ENCODE assay signal across 16 cellular contexts in the genomic region with DNA sequence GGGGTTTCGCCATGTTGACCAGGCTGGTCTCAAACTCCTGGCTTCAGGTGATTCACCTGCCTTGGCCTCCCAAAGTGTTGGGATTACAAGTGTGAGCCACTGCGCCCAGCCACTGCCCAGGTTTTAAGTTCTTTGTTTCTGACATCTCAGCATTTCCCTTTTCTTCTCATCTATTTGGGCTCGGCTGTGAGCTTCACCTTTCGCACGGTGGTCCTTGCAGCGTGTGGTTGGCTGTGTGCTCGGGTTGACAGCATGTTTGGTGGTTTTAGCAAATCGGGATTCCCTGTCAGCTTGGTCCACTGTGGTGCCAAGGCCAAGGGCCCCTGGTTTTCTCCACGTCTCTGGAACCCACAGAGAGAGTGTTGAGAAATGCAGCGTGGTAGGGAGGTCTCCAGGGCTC.
DNase-seq lines count a peak whose midpoint lies in the region; ATAC-seq and TF ChIP-seq lines count a peak whose summit lies in the region.
"Had no signal": no experiment of that assay in that cellular context is flagged by ENCODE, and none has a peak within 500 bp of the region (broad histone marks: within the 10 kb centered on the region; RNA-seq: fewer than 3 reads in every experiment).

No MANE protein-coding gene starts in this region.

- peaks cover 25 to 27% of the 10 kb centered on the region in 2 experiments for H3K9me3 Mint-ChIP-seq in H9

- peaks cover 6% of the 10 kb centered on the region for H3K9me3 ChIP-seq in H9 (ENCODE audit: control insufficient read depth, low read depth, low read length)
- peaks cover 0 to 8% (median 5%) of the 10 kb centered on the region in 4 donors for H3K9me3 ChIP-seq in sigmoid colon

- H3K23ac ChIP-seq in H9 (ENCODE audit: insufficient read length, low read depth, low read length): no peak overlapping the region

- no peaks in the 10 kb centered on the region for H3K36me3 ChIP-seq in sigmoid colon

- H3K27ac Mint-ChIP-seq in H9: no peak overlapping the region

- H3K4me3 ChIP-seq in sigmoid colon: no peak overlapping the region

- in situ Hi-C loops in KBM-7 (cut with MboI; ENCODE audit: low pct_unique_long_range_greater_than_20kb, low sequenced_read_pairs): no loop called here

- no peak for TF ChIP-seq EP300 in sigmoid colon (IDR thresholded peaks at IDR 0.05)

- no peak overlapping the region for H3T11ph ChIP-seq in H9 (ENCODE audit: low read length)

- no peak for TF ChIP-seq POLR2A in sigmoid colon (IDR thresholded peaks at IDR 0.05)

- no peak overlapping the region for H2AFZ ChIP-seq in H9 (ENCODE audit: low read length)

- no peak overlapping the region for H3K56ac ChIP-seq in H9 (ENCODE audit: insufficient read length, low read depth, low read length)

- H3K4ac ChIP-seq in H9 (ENCODE audit: low read depth, low read length): no peak overlapping the region

- no peaks in the 10 kb centered on the region for H3K79me2 ChIP-seq in H9 (ENCODE audit: insufficient read depth, low read length)

- H2BK120ac ChIP-seq in H9 (ENCODE audit: low read depth, low read length, poor library complexity, severe bottlenecking): no peak overlapping the region

- H2BK5ac ChIP-seq in H9 (ENCODE audit: insufficient read length, low read length): no peak overlapping the region

- H3K27ac ChIP-seq in H9 (ENCODE audit: insufficient read length, low read depth, low read length): no peak overlapping the region
- no peak overlapping the region for H3K27ac ChIP-seq in sigmoid colon

- no peak overlapping the region for H4K5ac ChIP-seq in H9 (ENCODE audit: insufficient read length, low read depth, low read length)

- WGBS in H9 (ENCODE audit: extremely low coverage, insufficient read length, low lambda C conversion rate): no CpG with 5 or more reads among the region's 10 CpGs
- 78 to 90% methylated on average over 10 of the region's 10 CpGs for WGBS in sigmoid colon, 2 donors

- no peak overlapping the region for H2AK5ac ChIP-seq in H9 (ENCODE audit: insufficient read length, low read length)

- no peak overlapping the region for H2BK20ac ChIP-seq in H9 (ENCODE audit: low read depth, low read length, poor library complexity, severe bottlenecking)

- no peak for ATAC-seq in HG02981 (IDR thresholded peaks at IDR 0.05; ENCODE audit: unreplicated experiment)

- no peaks in the 10 kb centered on the region for H4K20me1 ChIP-seq in H9 (ENCODE audit: control insufficient read depth, insufficient read depth, insufficient read length)

- H3K4me1 Mint-ChIP-seq in H9: no peaks in the 10 kb centered on the region

- no peak overlapping the region for H2BK15ac ChIP-seq in H9 (ENCODE audit: low read depth, low read length)

- no peak overlapping the region for H4K91ac ChIP-seq in H9 (ENCODE audit: insufficient read length, low read depth, low read length)

- H3K79me1 ChIP-seq in H9 (ENCODE audit: insufficient read depth, low read depth, low read length, poor library complexity, severe bottlenecking): no peaks in the 10 kb centered on the region

- peaks cover 88% of the 10 kb centered on the region for H3K27me3 Mint-ChIP-seq in H9 (ENCODE audit: low read depth)
- H3K27me3 Mint-ChIP-seq: CD4-positive, alpha-beta T cell had no signal

- H3K23me2 ChIP-seq in H9 (ENCODE audit: insufficient read length, low read depth, low read length, poor library complexity, severe bottlenecking): no peaks in the 10 kb centered on the region

- H3K14ac ChIP-seq in H9 (ENCODE audit: insufficient read depth, low read length): no peak overlapping the region

- no peak overlapping the region for H3K18ac ChIP-seq in H9 (ENCODE audit: insufficient read length, low read depth, low read length)

- intact Hi-C loops in sigmoid colon (cut with DNase I): no loop called here

- no peak overlapping the region for H4K8ac ChIP-seq in H9 (replicated peaks; ENCODE audit: insufficient read length, low read depth, low read length)

- H3K9ac ChIP-seq in H9 (ENCODE audit: extremely low read depth, insufficient read length, low read length): no peak overlapping the region

- no peaks in the 10 kb centered on the region for H3K4me1 ChIP-seq in H9 (ENCODE audit: insufficient read depth, low read length)
- no peaks in the 10 kb centered on the region for H3K4me1 ChIP-seq in sigmoid colon

- H3K4me3 Mint-ChIP-seq in H9: no peak overlapping the region
- H3K4me3 Mint-ChIP-seq: CD4-positive, alpha-beta T cell had no signal

- H3K4me2 ChIP-seq in H9 (ENCODE audit: insufficient read depth, insufficient read length, low read length): no peak overlapping the region

- TF ChIP-seq CTCF in H9 (conservative IDR thresholded peaks at IDR 0.05): no peak
- no peak for TF ChIP-seq CTCF in sigmoid colon (IDR thresholded peaks at IDR 0.05)

- H2BK12ac ChIP-seq in H9 (ENCODE audit: insufficient read length, low read depth, low read length): no peak overlapping the region

- H3K27me3 ChIP-seq in H9 (ENCODE audit: insufficient read depth, low read length) (no peaks in the 10 kb centered on the region; the same call in 1 of the 2 replicates), sigmoid colon (peaks cover 0 to under 1% (median 0%) of the 10 kb centered on the region in 3 donors)

- H3K36me3 Mint-ChIP-seq in H9 (ENCODE audit: insufficient read depth in 1 of 3, low read depth in 3 of 3): peaks cover 4 to 24% (median 15%) of the 10 kb centered on the region in 3 experiments; a peak in 6 of 7 replicates

- DNase-seq in activated effector memory CD4-positive, alpha-beta T cell treated with anti-CD3 and anti-CD28 coated beads, Interleukin-2, amount 50 U/mL, for 16 hours: peak; percentile 25
- no peak for DNase-seq in activated effector memory CD4-positive, alpha-beta T cell treated with Interleukin-2 at 50 U/mL for 16 hours
- DNase-seq in H9 (peak; percentile 20), ecto neural progenitor cell (ENCODE audit: low spot score) (peak; percentile 18), sigmoid colon (peak; percentile 28), KBM-7 (no peak)
- DNase-seq: CD4-positive, alpha-beta T cell; COR-L47; DMS79; Kasumi-1; NCI-H1694; NCI-H2081 treated with DMSO at 0.1 percent for 48 hours; NCI-H2171 treated with DMSO at 0.1 percent for 48 hours; NCI-H524 treated with DMSO at 0.1 percent for 48 hours; NCI-H82 had no signal

Comparison
In these comparisons a context has a peak if more than half of its experiments do, and no peak if none do; other contexts are left out.
1. DNase-seq: peak in activated effector memory CD4-positive, alpha-beta T cell treated with anti-CD3 and anti-CD28 coated beads, Interleukin-2, amount 50 U/mL, for 16 hours (single experiment), H9 (single experiment), ecto neural progenitor cell (single experiment) and sigmoid colon (single experiment); none in activated effector memory CD4-positive, alpha-beta T cell treated with Interleukin-2 at 50 U/mL for 16 hours (single experiment) and KBM-7 (single experiment).